8 cellular contexts compared by ENCODE assay signal in the genomic region with DNA sequence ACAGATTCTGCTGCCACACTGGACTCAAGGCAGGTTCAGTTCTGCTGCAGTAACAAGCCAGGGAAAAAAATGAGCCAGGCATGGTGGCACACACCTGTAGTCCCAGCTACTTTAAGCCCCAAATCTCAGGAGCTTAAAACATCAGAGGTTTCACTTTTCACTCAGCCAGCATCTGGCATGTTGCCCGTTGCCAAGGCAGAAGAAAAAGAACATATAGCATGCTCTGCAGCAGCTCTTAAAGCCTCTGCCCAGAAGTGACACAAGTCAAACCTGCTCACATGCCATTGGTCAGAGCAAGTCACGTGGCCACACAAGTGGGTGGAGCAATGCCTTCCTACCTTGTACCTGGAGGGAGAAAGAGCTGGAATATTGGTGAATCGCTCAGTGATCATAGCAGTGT. TPM values are rescaled to one million over a fixed set of nuclear protein-coding genes. Genes with fewer than 3 reads are reported as not detected.
DNase-seq lines count a peak whose midpoint lies in the region; ATAC-seq, FAIRE-seq and TF ChIP-seq lines count a peak whose summit lies in the region.

No MANE protein-coding gene starts in this region.

- ATAC-seq in PC-3 (peak; percentile 85), HG02970 (IDR thresholded peaks at IDR 0.05; ENCODE audit: low FRiP score, unreplicated experiment) (no peak)
- ATAC-seq in activated T-cell treated with anti-CD3 and anti-CD28 coated beads, Interleukin-2, amount 50 U/mL, for 72 hours (replicated peaks in 1 of 2) = peak; percentile 33 to 49

- peak; percentile 98 for FAIRE-seq in GM18507 (lab: Jason Lieb, UNC)
- FAIRE-seq in HTR-8/SVneo (lab: Jason Lieb, UNC) = peak; percentile 66

- no peaks in the 10 kb centered on the region for H3F3A ChIP-seq in PC-3 (ENCODE audit: low read length, unreplicated experiment)

- H3K9me3 ChIP-seq in PC-3 (ENCODE audit: low read length) = no peaks in the 10 kb centered on the region
- no peaks in the 10 kb centered on the region for H3K9me3 ChIP-seq in parathyroid adenoma (ENCODE audit: control insufficient read depth, low read length)

- peak overlapping the region; percentile 94 for H3K27ac Mint-ChIP-seq in activated T-cell treated with anti-CD3 and anti-CD28 coated beads, Interleukin-2, amount 50 U/mL, for 72 hours

- H3K36me3 Mint-ChIP-seq in activated T-cell treated with anti-CD3 and anti-CD28 coated beads, Interleukin-2, amount 50 U/mL, for 72 hours (ENCODE audit: insufficient read depth in 2 of 2) = peaks cover 3 to 8% of the 10 kb centered on the region in 2 donors

- H4K20me1 ChIP-seq in PC-3 (ENCODE audit: low read length) = no peaks in the 10 kb centered on the region

- CTCF ChIA-PET in PC-3 (lab: Charles Lee) = interaction anchor here (0.6 to 1.0 kb wide), 2 partner anchors 230 to 656 kb away, joined by 3 to 4 read pairs; partner anchors contain the start of gene ASF1B

- intact Hi-C loops in PC-3 (cut with micrococcal nuclease) = loop anchor here (5.0 kb wide), 1 partner anchor 36 kb away; no protein-coding TSS in a partner anchor

- H3K4me1 Mint-ChIP-seq in activated T-cell treated with anti-CD3 and anti-CD28 coated beads, Interleukin-2, amount 50 U/mL, for 72 hours (ENCODE audit: low read depth) = peaks cover 91% of the 10 kb centered on the region

- peaks cover 2% of the 10 kb centered on the region in 2 donors for H3K9me3 Mint-ChIP-seq in activated T-cell treated with anti-CD3 and anti-CD28 coated beads, Interleukin-2, amount 50 U/mL, for 72 hours

- TF ChIP-seq CTCF in PC-3 (conservative IDR thresholded peaks at IDR 0.05; ENCODE audit: low read depth, low read length) (no peak), parathyroid adenoma (IDR thresholded peaks at IDR 0.05) (no peak)

- peak overlapping the region; percentile 79 to 86 for H3K4me3 Mint-ChIP-seq in activated T-cell treated with anti-CD3 and anti-CD28 coated beads, Interleukin-2, amount 50 U/mL, for 72 hours

- H3K4me3 ChIP-seq in PC-3 (ENCODE audit: low read length) (peak overlapping the region; percentile 37; the same call in 1 of the 2 replicates), parathyroid adenoma (ENCODE audit: low read depth, low read length) (peak overlapping the region; percentile 12)

- H3K9ac ChIP-seq in PC-3 (ENCODE audit: low read length) = no peak overlapping the region
- H3K9ac ChIP-seq in parathyroid adenoma = no peak overlapping the region

- H3K36me3 ChIP-seq in PC-3 (ENCODE audit: low read depth, low read length) (no peaks in the 10 kb centered on the region), parathyroid adenoma (ENCODE audit: control insufficient read depth, insufficient read depth, low read length) (no peaks in the 10 kb centered on the region)

- no peaks in the 10 kb centered on the region for H3K27me3 ChIP-seq in PC-3 (ENCODE audit: low read length)
- H3K27me3 ChIP-seq in parathyroid adenoma (ENCODE audit: control insufficient read depth, insufficient read depth, low read length) = no peaks in the 10 kb centered on the region

- peak overlapping the region; percentile 21; the same call in 1 of the 2 replicates for H2AFZ ChIP-seq in PC-3 (ENCODE audit: low read length)
- H2AFZ ChIP-seq in parathyroid adenoma = no peak overlapping the region

- H3K4me1 ChIP-seq in PC-3 (ENCODE audit: insufficient read depth, low read length) (peaks cover 8% of the 10 kb centered on the region), parathyroid adenoma (peaks cover 4% of the 10 kb centered on the region)

- H3K79me2 ChIP-seq in PC-3 (ENCODE audit: low read length) = no peaks in the 10 kb centered on the region
- no peaks in the 10 kb centered on the region for H3K79me2 ChIP-seq in parathyroid adenoma

- no peak overlapping the region for H3K27ac ChIP-seq in PC-3 (ENCODE audit: low read length)
- H3K27ac ChIP-seq in parathyroid adenoma = no peak overlapping the region

- BruUV-seq in PC-3 (replicated peaks; lab: Mats Ljungman, UMichigan) = no TSS peak

- no peaks in the 10 kb centered on the region for H3K9me2 ChIP-seq in PC-3 (replicated peaks; ENCODE audit: low read length)

- no peaks in the 10 kb centered on the region for H3K27me3 Mint-ChIP-seq in activated T-cell treated with anti-CD3 and anti-CD28 coated beads, Interleukin-2, amount 50 U/mL, for 72 hours (ENCODE audit: low read depth)

- H3K4me2 ChIP-seq in PC-3 (ENCODE audit: low read length) = peak overlapping the region; percentile 69
- H3K4me2 ChIP-seq in parathyroid adenoma (ENCODE audit: low read length) = peak overlapping the region; percentile 60

- POLR2A ChIA-PET in PC-3 (lab: Charles Lee; ENCODE audit: unreplicated experiment) = no interaction called here

- DNase-seq in GM18507 (ENCODE audit: extremely low spot score, insufficient read length, low read depth) (no peak), HTR-8/SVneo (ENCODE audit: insufficient read length, low spot score) (peak; percentile 69), PC-3 (peak; percentile 98), fibroblast of peridontal ligament (ENCODE audit: extremely low read depth) (peak; percentile 69), globus pallidus (ENCODE audit: low spot score) (no peak)
- DNase-seq in activated T-cell treated with anti-CD3 and anti-CD28 coated beads, Interleukin-2, amount 50 U/mL, for 72 hours = peak; percentile 90 to 91

RNA-seq across cellular contexts. Expression of gene ADGRE5, which starts 14.7 kb away (rescaled TPM):
- total RNA-seq in PC-3 (2014; rRNA removed) = 105 and 120 TPM in 2 replicates
- 100 to 1,000 TPM; 316 to 369 TPM for total RNA-seq in activated T-cell treated with anti-CD3 and anti-CD28 coated beads, Interleukin-2, amount 50 U/mL, for 72 hours

RNA-seq across cellular contexts. Expression of gene DDX39A, which starts 52.6 kb away (rescaled TPM):
- 308 and 311 TPM in 2 replicates for total RNA-seq in PC-3 (2014; rRNA removed)
- 100 to 1,000 TPM; 225 to 236 TPM for total RNA-seq in activated T-cell treated with anti-CD3 and anti-CD28 coated beads, Interleukin-2, amount 50 U/mL, for 72 hours

Comparison
In these comparisons a context has a peak if more than half of its experiments do, and no peak if none do; other contexts are left out.
1. DNase-seq: peak in HTR-8/SVneo (single experiment), PC-3 (single experiment), activated T-cell treated with anti-CD3 and anti-CD28 coated beads, Interleukin-2, amount 50 U/mL, for 72 hours (2 of 2) and fibroblast of peridontal ligament (single experiment); none in GM18507 (single experiment) and globus pallidus (single experiment).